In the genomic region with DNA sequence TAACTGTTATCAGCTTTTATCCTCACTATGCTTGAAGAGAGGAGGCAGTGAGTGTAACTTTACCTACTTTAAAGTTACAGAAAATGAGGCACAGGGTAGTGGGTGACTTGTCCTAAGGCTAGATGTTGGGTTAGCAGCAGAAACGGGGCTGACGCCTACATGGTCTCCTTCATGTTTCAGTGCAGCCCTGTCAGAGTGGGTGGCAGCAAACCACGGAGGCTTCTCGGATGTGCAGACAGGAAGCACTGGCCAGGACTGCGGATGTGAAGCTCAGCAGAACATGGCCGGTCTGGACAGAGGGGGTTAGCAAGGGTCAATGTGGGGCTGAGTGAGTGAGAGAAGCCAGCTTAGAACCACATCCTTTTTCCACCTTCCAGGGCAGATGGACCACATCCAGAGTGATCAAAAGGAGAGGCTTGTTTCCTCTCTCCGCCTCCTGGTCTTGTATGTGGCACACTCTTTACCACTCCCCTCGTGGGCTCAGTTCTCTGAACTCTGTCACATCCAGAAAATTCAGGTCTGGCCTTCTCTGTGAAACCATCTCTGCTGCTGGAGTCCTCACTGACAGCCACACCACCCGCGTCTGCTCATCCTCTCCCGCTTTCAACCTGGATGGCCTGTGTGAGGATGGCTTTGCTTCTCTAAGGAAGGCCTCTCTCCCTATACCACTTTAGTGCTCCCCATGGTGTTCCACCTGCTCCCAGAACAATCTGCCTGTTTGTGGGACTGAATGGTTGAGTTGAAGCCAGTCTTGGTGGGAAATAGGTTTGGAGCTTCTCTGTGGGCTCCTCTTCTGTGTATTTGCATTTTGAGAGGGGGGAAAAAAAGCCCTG, we compare ENCODE assay signal across 8 cellular contexts. TPM values are rescaled to one million over a fixed set of nuclear protein-coding genes. Genes with fewer than 3 reads are reported as not detected.
DNase-seq lines count a peak whose midpoint lies in the region; ATAC-seq and TF ChIP-seq lines count a peak whose summit lies in the region.

No MANE protein-coding gene starts in this region.

- no peak overlapping the region for H3K9ac ChIP-seq in OCI-LY3 (ENCODE audit: low read length)

- no peak overlapping the region for H3K27ac ChIP-seq in OCI-LY3 (ENCODE audit: low read length)

- H3K4me3 ChIP-seq in OCI-LY3 (ENCODE audit: low read length) = no peak overlapping the region

- intact Hi-C loops in left ventricle myocardium superior (cut with micrococcal nuclease) = no loop called here

- H2AFZ ChIP-seq in OCI-LY3 (ENCODE audit: low read depth, low read length) = no peak overlapping the region

- DNase-seq in GM10266 (ENCODE audit: extremely low spot score) = peak; percentile 60
- DNase-seq in activated gamma-delta T cell treated with Interleukin-2 at 50 U/mL for 16 hours = peak; percentile 68
- peak; percentile 73 for DNase-seq in left ventricle myocardium superior
- DNase-seq in stimulated activated CD4-positive, alpha-beta T cell treated with anti-CD3 and anti-CD28 coated beads, Interleukin-2, amount 100 ng/mL, for 24 hours = peak; percentile 75 to 77
- DNase-seq in 8988T = no peak
- no peak for DNase-seq in COLO668 (lab: John Stamatoyannopoulos, UW; ENCODE audit: unreplicated experiment)

- no peaks in the 10 kb centered on the region for H3K9me3 ChIP-seq in OCI-LY3 (ENCODE audit: insufficient read depth, low read length)

- no peaks in the 10 kb centered on the region for H3K27me3 ChIP-seq in OCI-LY3 (ENCODE audit: low read depth, low read length)

- peak; percentile 82 for ATAC-seq in HG02571 (IDR thresholded peaks at IDR 0.05; ENCODE audit: unreplicated experiment)
- peak; percentile 79 for ATAC-seq in left ventricle myocardium superior

- TF ChIP-seq CTCF in GM10266 (IDR thresholded peaks at IDR 0.05; ENCODE audit: control insufficient read depth, insufficient read depth, low read depth, missing control alignments) = no peak
- TF ChIP-seq CTCF in OCI-LY3 (IDR thresholded peaks at IDR 0.05; ENCODE audit: low read depth, low read length) = no peak

- H3K36me3 ChIP-seq in OCI-LY3 (replicated peaks; ENCODE audit: low read depth, low read length) = peaks cover 3% of the 10 kb centered on the region

- H3K4me2 ChIP-seq in OCI-LY3 (ENCODE audit: low read length) = peak overlapping the region; percentile 26; the same call in 1 of the 2 replicates

- H3K4me1 ChIP-seq in OCI-LY3 (ENCODE audit: low read length) = peaks cover 34% of the 10 kb centered on the region

- peaks cover 92% of the 10 kb centered on the region for H3K79me2 ChIP-seq in OCI-LY3 (ENCODE audit: low read length)

- peaks cover 59% of the 10 kb centered on the region for H4K20me1 ChIP-seq in OCI-LY3 (ENCODE audit: insufficient read depth, low read length)

RNA-seq across cellular contexts. Expression of a gene that starts 14.1 kb away (rescaled TPM):
- 21.4 TPM for total RNA-seq in left ventricle myocardium superior

RNA-seq across cellular contexts. Expression of a gene that starts 50.8 kb away (rescaled TPM):
- total RNA-seq in left ventricle myocardium superior = not detected

Comparison
In these comparisons a context has a peak if more than half of its experiments do, and no peak if none do; other contexts are left out.
1. DNase-seq: peak in GM10266 (single experiment), activated gamma-delta T cell treated with Interleukin-2 at 50 U/mL for 16 hours (single experiment), left ventricle myocardium superior (single experiment) and stimulated activated CD4-positive, alpha-beta T cell treated with anti-CD3 and anti-CD28 coated beads, Interleukin-2, amount 100 ng/mL, for 24 hours (2 of 2); none in 8988T (single experiment) and COLO668 (single experiment).